8 cellular contexts compared by ENCODE assay signal in the genomic region with DNA sequence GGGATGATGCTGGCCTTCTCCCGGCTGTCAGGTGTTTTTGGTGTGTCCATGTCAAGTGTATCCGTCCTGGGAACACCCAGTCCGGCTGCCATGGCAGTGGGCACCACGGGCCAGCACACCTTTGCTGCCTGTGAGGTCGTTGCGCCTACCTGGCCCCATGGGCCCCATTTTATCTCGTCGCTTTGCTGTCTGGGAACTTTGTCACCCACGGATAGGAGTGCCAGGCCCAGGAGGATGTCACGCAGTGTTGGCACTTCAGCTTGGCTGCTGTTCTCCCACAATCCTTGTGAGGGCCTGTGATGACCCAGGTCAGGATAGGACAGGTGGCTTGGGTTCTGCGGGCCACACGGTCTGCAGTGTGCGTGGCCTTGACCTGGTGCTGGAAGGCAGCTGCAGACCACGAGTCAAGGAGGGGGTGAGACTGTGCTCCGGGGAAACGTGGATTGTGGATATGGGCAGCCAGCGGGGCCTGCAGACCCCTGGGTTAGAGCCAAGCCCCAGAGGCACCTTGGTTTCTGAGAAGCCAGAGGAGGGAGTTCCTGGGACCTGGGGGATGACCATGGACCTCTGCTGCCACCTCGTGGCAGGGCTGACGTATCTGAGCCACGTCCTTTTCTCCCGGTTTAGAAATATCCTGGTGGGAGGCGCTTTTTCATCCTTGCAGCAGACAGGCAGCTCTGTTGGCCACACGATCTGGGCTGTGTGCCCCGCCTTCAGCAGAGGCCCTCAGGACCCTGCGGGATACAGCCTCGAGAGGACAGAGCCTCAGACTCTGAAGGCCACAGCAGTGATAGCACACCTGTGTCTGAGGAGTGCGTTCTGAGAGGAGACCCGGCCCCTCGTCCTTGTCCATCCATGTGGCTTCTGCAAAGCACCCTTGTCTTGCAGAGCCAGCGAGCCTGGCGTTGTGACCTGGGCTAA.
DNase-seq lines count a peak whose midpoint lies in the region; ATAC-seq and TF ChIP-seq lines count a peak whose summit lies in the region.

No MANE protein-coding gene starts in this region.

- ATAC-seq in naive B cell (ENCODE audit: low read depth in 2 of 2) (peak; percentile 62 to 69), GM19397 (IDR thresholded peaks at IDR 0.05; ENCODE audit: unreplicated experiment) (no peak)

- peaks cover 9% of the 10 kb centered on the region for H3K4me1 Mint-ChIP-seq in Caco-2 (ENCODE audit: low read depth, unreplicated experiment)
- peaks cover 0 to 3% (median 0%) of the 10 kb centered on the region in 3 donors for H3K4me1 Mint-ChIP-seq in naive B cell

- BruUV-seq in Caco-2 (replicated peaks; lab: Mats Ljungman, UMichigan): no TSS peak

- no peaks in the 10 kb centered on the region for H3K36me3 Mint-ChIP-seq in Caco-2 (ENCODE audit: insufficient read depth, unreplicated experiment)
- no peaks in the 10 kb centered on the region for H3K36me3 Mint-ChIP-seq in naive B cell

- DNase-seq in Caco-2: peak; percentile 82
- DNase-seq in KBM-7: peak; percentile 75
- DNase-seq in OCI-M1 (lab: John Stamatoyannopoulos, UW): peak; percentile 90
- peak; percentile 90 for DNase-seq in activated CD8-positive, alpha-beta memory T cell treated with anti-CD3 and anti-CD28 coated beads, Interleukin-2, amount 50 U/mL, for 48 hours
- DNase-seq in epithelial cell of proximal tubule (ENCODE audit: low read depth): peak; percentile 16
- peak; percentile 52 for DNase-seq in naive B cell
- peak; percentile 47 to 63 for DNase-seq in stimulated activated CD8-positive, alpha-beta memory T cell treated with anti-CD3 and anti-CD28 coated beads, Interleukin-7, amount 100 ng/mL, for 4 hours (ENCODE audit: low read depth in 2 of 2)

- POLR2A ChIA-PET in Caco-2 (lab: Charles Lee): no interaction called here

- H3K9me3 Mint-ChIP-seq in Caco-2 (ENCODE audit: unreplicated experiment) (no peaks in the 10 kb centered on the region), naive B cell (no peaks in the 10 kb centered on the region)

- no peaks in the 10 kb centered on the region for H3K36me3 ChIP-seq in Caco-2 (ENCODE audit: control insufficient read depth, insufficient read depth, low read length)

- H3K4me3 Mint-ChIP-seq in Caco-2 (ENCODE audit: unreplicated experiment) (no peak overlapping the region), naive B cell (no peak overlapping the region)

- TF ChIP-seq CTCF in Caco-2 (IDR thresholded peaks at IDR 0.05; ENCODE audit: insufficient read depth in 1 of 2, low read depth in 1 of 2, low read length in 1 of 2, severe bottlenecking in 1 of 2, unreplicated experiment in 1 of 2) (peak; percentile 82 to 84), epithelial cell of proximal tubule (conservative IDR thresholded peaks at IDR 0.05; ENCODE audit: low read depth, low read length) (peak; percentile 87)

- H3K4me3 ChIP-seq in Caco-2 (ENCODE audit: low read depth, low read length) (no peak overlapping the region), epithelial cell of proximal tubule (ENCODE audit: low read depth, low read length) (no peak overlapping the region)

- H3K27me3 Mint-ChIP-seq in Caco-2 (ENCODE audit: insufficient read depth, unreplicated experiment): peaks cover 24% of the 10 kb centered on the region
- H3K27me3 Mint-ChIP-seq in naive B cell: peaks cover 14 to 39% (median 32%) of the 10 kb centered on the region in 3 donors

- peaks cover 5% of the 10 kb centered on the region; the same call in 1 of the 2 replicates for H3K4me1 ChIP-seq in Caco-2

- intact Hi-C loops in Caco-2 (cut with micrococcal nuclease; ENCODE audit: unreplicated experiment): loop anchor here (1.0 to 5.0 kb wide), 3 partner anchors 224 to 678 kb away; no protein-coding TSS in a partner anchor

- CTCF ChIA-PET in Caco-2 (lab: Charles Lee): interaction anchor here (0.6 to 3.9 kb wide), 5 partner anchors 12 to 680 kb away, joined by 3 to 34 read pairs (median 4); no protein-coding TSS in a partner anchor

- H3K27ac Mint-ChIP-seq in Caco-2 (ENCODE audit: unreplicated experiment): no peak overlapping the region
- peak overlapping the region in 2 of 6 donors; percentile 37 to 78 for H3K27ac Mint-ChIP-seq in naive B cell

- in situ Hi-C loops in KBM-7 (cut with MboI; ENCODE audit: low pct_unique_long_range_greater_than_20kb, low sequenced_read_pairs): no loop called here

- H3K9me3 ChIP-seq in Caco-2: no peaks in the 10 kb centered on the region

- H3K27me3 ChIP-seq in Caco-2 (replicated peaks; ENCODE audit: control insufficient read depth, insufficient read depth, low read length): no peaks in the 10 kb centered on the region

Comparison
In these comparisons a context has a peak if more than half of its experiments do, and no peak if none do; other contexts are left out.
1. DNase-seq: peak in every context shown above with its lines; median percentile 90 in OCI-M1; 90 in activated CD8-positive, alpha-beta memory T cell treated with anti-CD3 and anti-CD28 coated beads, Interleukin-2, amount 50 U/mL, for 48 hours; 82 in Caco-2; 75 in KBM-7; 55 in stimulated activated CD8-positive, alpha-beta memory T cell treated with anti-CD3 and anti-CD28 coated beads, Interleukin-7, amount 100 ng/mL, for 4 hours; 52 in naive B cell; 16 in epithelial cell of proximal tubule.